23 cellular contexts compared by ENCODE assay signal in the genomic region with DNA sequence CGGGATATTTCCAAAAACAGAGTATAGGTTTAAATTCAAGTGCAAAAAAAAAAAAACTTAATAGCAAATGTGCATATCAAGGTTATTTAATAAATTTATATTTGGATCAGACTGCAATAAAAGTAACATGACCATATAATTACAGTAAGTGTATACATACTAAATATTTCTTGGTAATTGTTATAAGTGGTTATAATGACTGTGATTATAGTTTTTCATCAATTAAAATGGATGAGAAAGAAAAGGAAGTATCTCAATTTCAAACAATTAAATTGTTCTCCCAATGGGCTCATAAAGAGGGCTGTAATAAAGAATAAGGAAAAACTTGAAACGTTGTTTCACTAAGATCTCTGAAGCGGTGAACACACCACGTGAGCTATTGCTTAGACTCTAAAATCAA.
"Had no signal": no experiment of that assay in that cellular context is flagged by ENCODE, and none has a peak within 500 bp of the region (broad histone marks: within the 10 kb centered on the region; RNA-seq: fewer than 3 reads in every experiment).

No MANE protein-coding gene starts in this region.

- DNase-seq: activated CD4-positive, alpha-beta memory T cell treated with anti-CD3 and anti-CD28 coated beads, Interleukin-2, amount 10 ng/mL, durations not matched to agents 7 days and 5 days; activated CD4-positive, alpha-beta T cell treated with anti-CD3 and anti-CD28 coated beads for 36 hours; activated CD4-positive, alpha-beta T cell treated with anti-CD3 and anti-CD28 coated beads, Interleukin-2, amount 50 U/mL, for 1 hour; activated CD8-positive, alpha-beta memory T cell treated with anti-CD3 and anti-CD28 coated beads, Interleukin-2, amount 50 U/mL, for 48 hours; activated naive CD4-positive, alpha-beta T cell treated with anti-CD3 and anti-CD28 coated beads, Interleukin-2, amount 50 U/mL, for 16 hours; activated naive CD8-positive, alpha-beta T cell treated with anti-CD3 and anti-CD28 coated beads, Interleukin-2, amount 10 ng/mL, durations not matched to agents 7 days and 5 days; activated T-cell treated with anti-CD3 and anti-CD28 coated beads, Interleukin-2, amount 50 U/mL, for 1 hour; adrenal gland; anterior cingulate cortex; cerebellar nuclear complex; KG1; NCI-H1048; NCI-H1930; NCI-H2107; NCI-H510A treated with DMSO at 0.1 percent for 48 hours; NCI-H774; Peyer's patch; Right ventricle myocardium superior; SJCRH30; SK-N-SH; T-helper 1 cell; WERI-Rb-1 had no signal

- H3K4me1 Mint-ChIP-seq: activated CD4-positive, alpha-beta memory T cell treated with anti-CD3 and anti-CD28 coated beads, Interleukin-2, amount 10 ng/mL, durations not matched to agents 7 days and 5 days; activated CD4-positive, alpha-beta T cell treated with anti-CD3 and anti-CD28 coated beads for 36 hours; activated naive CD8-positive, alpha-beta T cell treated with anti-CD3 and anti-CD28 coated beads, Interleukin-2, amount 10 ng/mL, durations not matched to agents 7 days and 5 days had no signal

- H3K27me3 Mint-ChIP-seq: activated naive CD8-positive, alpha-beta T cell treated with anti-CD3 and anti-CD28 coated beads, Interleukin-2, amount 10 ng/mL, durations not matched to agents 7 days and 5 days had no signal

- H3K9me3 ChIP-seq: adrenal gland, Peyer's patch, SK-N-SH had no signal

- H3K4me3 Mint-ChIP-seq: activated CD4-positive, alpha-beta memory T cell treated with anti-CD3 and anti-CD28 coated beads, Interleukin-2, amount 10 ng/mL, durations not matched to agents 7 days and 5 days; activated CD4-positive, alpha-beta T cell treated with anti-CD3 and anti-CD28 coated beads for 36 hours; activated naive CD8-positive, alpha-beta T cell treated with anti-CD3 and anti-CD28 coated beads, Interleukin-2, amount 10 ng/mL, durations not matched to agents 7 days and 5 days had no signal

- H3K27ac ChIP-seq: adrenal gland, Peyer's patch, RWPE1, SJCRH30, WERI-Rb-1 had no signal

- H3K27ac Mint-ChIP-seq: activated CD4-positive, alpha-beta memory T cell treated with anti-CD3 and anti-CD28 coated beads, Interleukin-2, amount 10 ng/mL, durations not matched to agents 7 days and 5 days; activated CD4-positive, alpha-beta T cell treated with anti-CD3 and anti-CD28 coated beads for 36 hours; activated naive CD8-positive, alpha-beta T cell treated with anti-CD3 and anti-CD28 coated beads, Interleukin-2, amount 10 ng/mL, durations not matched to agents 7 days and 5 days had no signal

- H3K36me3 ChIP-seq: adrenal gland, WERI-Rb-1 had no signal

- H3K4me3 ChIP-seq: adrenal gland, Peyer's patch, SJCRH30 had no signal

- H3K36me3 Mint-ChIP-seq: activated naive CD8-positive, alpha-beta T cell treated with anti-CD3 and anti-CD28 coated beads, Interleukin-2, amount 10 ng/mL, durations not matched to agents 7 days and 5 days had no signal

- H3K9me3 Mint-ChIP-seq: activated CD4-positive, alpha-beta memory T cell treated with anti-CD3 and anti-CD28 coated beads, Interleukin-2, amount 10 ng/mL, durations not matched to agents 7 days and 5 days; activated naive CD8-positive, alpha-beta T cell treated with anti-CD3 and anti-CD28 coated beads, Interleukin-2, amount 10 ng/mL, durations not matched to agents 7 days and 5 days had no signal

- ATAC-seq: activated CD4-positive, alpha-beta T cell treated with anti-CD3 and anti-CD28 coated beads for 36 hours had no signal
